ENCODE assay signal across 19 cellular contexts in the genomic region with DNA sequence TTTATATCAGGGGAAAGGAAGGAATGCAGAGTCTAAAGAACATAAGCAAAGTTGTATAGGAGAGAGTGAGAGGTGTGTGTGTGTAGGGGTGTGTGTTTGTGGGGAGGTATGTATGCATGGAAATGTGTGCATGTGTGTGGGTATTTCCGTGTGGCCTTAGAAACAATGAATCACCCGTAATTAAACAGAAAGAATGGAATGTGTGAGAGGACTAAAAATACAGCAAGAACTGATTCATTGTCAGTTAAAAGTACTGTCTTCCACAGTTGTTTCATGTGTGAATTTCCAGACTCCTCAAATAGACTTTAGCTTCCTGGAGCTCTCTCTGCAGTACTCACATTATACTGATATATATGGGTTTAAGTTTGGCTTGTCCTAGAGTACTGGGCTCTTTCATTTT.
DNase-seq lines count a peak whose midpoint lies in the region; ATAC-seq and TF ChIP-seq lines count a peak whose summit lies in the region.
"Had no signal": no experiment of that assay in that cellular context is flagged by ENCODE, and none has a peak within 500 bp of the region (broad histone marks: within the 10 kb centered on the region; RNA-seq: fewer than 3 reads in every experiment).

No MANE protein-coding gene starts in this region.

- H3K27ac Mint-ChIP-seq in T-helper 2 cell treated with Interferon-gamma antibody and Interleukin-4, amounts not matched to agents 5 μg/mL and 100 μg/mL, for 36 hours = no peak overlapping the region
- H3K27ac Mint-ChIP-seq: IgD-negative memory B cell, memory B cell had no signal

- H3K36me3 Mint-ChIP-seq in T-helper 2 cell treated with Interferon-gamma antibody and Interleukin-4, amounts not matched to agents 5 μg/mL and 100 μg/mL, for 36 hours (ENCODE audit: low read depth) = no peaks in the 10 kb centered on the region
- H3K36me3 Mint-ChIP-seq: IgD-negative memory B cell, memory B cell had no signal

- intact Hi-C loops in mucosa of descending colon (cut with DNase I, micrococcal nuclease) = no loop called here

- H3K4me1 Mint-ChIP-seq in T-helper 2 cell treated with Interferon-gamma antibody and Interleukin-4, amounts not matched to agents 5 μg/mL and 100 μg/mL, for 36 hours (ENCODE audit: low read depth) = no peaks in the 10 kb centered on the region
- H3K4me1 Mint-ChIP-seq: IgD-negative memory B cell, memory B cell had no signal

- H3K9me3 Mint-ChIP-seq in T-helper 2 cell treated with Interferon-gamma antibody and Interleukin-4, amounts not matched to agents 5 μg/mL and 100 μg/mL, for 36 hours = no peaks in the 10 kb centered on the region
- H3K9me3 Mint-ChIP-seq: IgD-negative memory B cell, memory B cell had no signal

- no peaks in the 10 kb centered on the region for H3K9me3 ChIP-seq in mucosa of descending colon
- H3K9me3 ChIP-seq: BE2C, psoas muscle, tibial artery had no signal

- DNase-seq in EH (ENCODE audit: low read depth) (peak; percentile 47), M059J (ENCODE audit: low read depth) (peak; percentile 25), choroid plexus epithelial cell (ENCODE audit: low read depth) (peak; percentile 1), mucosa of descending colon (no peak), erythroblast (lab: John Stamatoyannopoulos, UW) (no peak)
- DNase-seq in T-helper 2 cell treated with Interferon-gamma antibody and Interleukin-4, amounts not matched to agents 5 μg/mL and 100 μg/mL, for 36 hours (ENCODE audit: low spot score) = no peak
- no peak for DNase-seq in central memory CD4-positive, alpha-beta T cell
- DNase-seq: activated gamma-delta T cell; amygdala; BE2C; NCI-H1930; NCI-H526; psoas muscle; stimulated activated CD4-positive, alpha-beta T cell treated with anti-CD3 and anti-CD28 coated beads, Interleukin-12 subunit alpha, Interleukin-12 subunit beta, amount 100 ng/mL, for 4 hours; T1000; tibial artery had no signal

- TF ChIP-seq CTCF in choroid plexus epithelial cell (conservative IDR thresholded peaks at IDR 0.05; ENCODE audit: low read depth, low read length) (no peak), mucosa of descending colon (IDR thresholded peaks at IDR 0.05) (no peak)

- H3K27me3 Mint-ChIP-seq in T-helper 2 cell treated with Interferon-gamma antibody and Interleukin-4, amounts not matched to agents 5 μg/mL and 100 μg/mL, for 36 hours (ENCODE audit: low read depth) = no peaks in the 10 kb centered on the region
- H3K27me3 Mint-ChIP-seq: memory B cell had no signal

- no peaks in the 10 kb centered on the region for H3K36me3 ChIP-seq in mucosa of descending colon (ENCODE audit: low read depth)
- H3K36me3 ChIP-seq: BE2C, tibial artery had no signal

- H3K4me3 Mint-ChIP-seq in T-helper 2 cell treated with Interferon-gamma antibody and Interleukin-4, amounts not matched to agents 5 μg/mL and 100 μg/mL, for 36 hours = no peak overlapping the region
- H3K4me3 Mint-ChIP-seq: IgD-negative memory B cell, memory B cell had no signal

- no peak for TF ChIP-seq POLR2A in erythroblast (IDR thresholded peaks at IDR 0.05; ENCODE audit: low read length)

- no peaks in the 10 kb centered on the region for H3K4me1 ChIP-seq in mucosa of descending colon (ENCODE audit: low read depth)
- H3K4me1 ChIP-seq: BE2C, psoas muscle had no signal

- H3K4me3 ChIP-seq in choroid plexus epithelial cell (ENCODE audit: low read depth, low read length) = no peak overlapping the region
- no peak overlapping the region for H3K4me3 ChIP-seq in mucosa of descending colon
- H3K4me3 ChIP-seq: psoas muscle, tibial artery had no signal

- ATAC-seq in mucosa of descending colon (peak; percentile 29), HG02642 (IDR thresholded peaks at IDR 0.05; ENCODE audit: poor library complexity, unreplicated experiment) (no peak)
- ATAC-seq: psoas muscle had no signal

Comparison
In these comparisons a context has a peak if more than half of its experiments do, and no peak if none do; other contexts are left out.
1. DNase-seq: peak in EH (single experiment), M059J (single experiment) and choroid plexus epithelial cell (single experiment); none in mucosa of descending colon (0 of 3), erythroblast (0 of 2), T-helper 2 cell treated with Interferon-gamma antibody and Interleukin-4, amounts not matched to agents 5 μg/mL and 100 μg/mL, for 36 hours (single experiment) and central memory CD4-positive, alpha-beta T cell (single experiment).